9 cellular contexts compared by ENCODE assay signal in genomic region chr11:65448418-65449196, GRCh38. TPM values are rescaled to one million over a fixed set of nuclear protein-coding genes. Genes with fewer than 3 reads are reported as not detected.
DNase-seq lines count a peak whose midpoint lies in the region; ATAC-seq and TF ChIP-seq lines count a peak whose summit lies in the region.
"Had no signal": no experiment of that assay in that cellular context is flagged by ENCODE, and none has a peak within 500 bp of the region (broad histone marks: within the 10 kb centered on the region; RNA-seq: fewer than 3 reads in every experiment).

No MANE protein-coding gene starts in this region.

- no peaks in the 10 kb centered on the region for H3K27me3 ChIP-seq in suprapubic skin

- TF ChIP-seq EP300 in suprapubic skin (IDR thresholded peaks at IDR 0.05) = no peak

- peaks cover 19% of the 10 kb centered on the region for H3K36me3 ChIP-seq in suprapubic skin

- peak overlapping the region; percentile 59 for H3K27ac ChIP-seq in suprapubic skin
- H3K27ac ChIP-seq: 22Rv1 had no signal

- DNase-seq in NCI-H146 (lab: John Stamatoyannopoulos, UW) (peak; percentile 20), NCI-H146 treated with DMSO at 0.1 percent for 48 hours (lab: John Stamatoyannopoulos, UW; ENCODE audit: unreplicated experiment) (no peak), astrocyte of the hippocampus (ENCODE audit: low read depth, low spot score) (peak; percentile 57), iris pigment epithelial cell (ENCODE audit: low read depth) (peak; percentile 71), suprapubic skin (ENCODE audit: low spot score in 2 of 2) (peak; percentile 76 to 80)
- no peak for DNase-seq in stimulated activated CD4-positive, alpha-beta T cell treated with anti-CD3 and anti-CD28 coated beads, Interleukin-4, amount 100 ng/mL, for 4 hours
- DNase-seq in stimulated activated naive CD4-positive, alpha-beta T cell (lab: John Stamatoyannopoulos, UW) = no peak

- no peak for TF ChIP-seq CTCF in suprapubic skin (IDR thresholded peaks at IDR 0.05)

- no peak for ATAC-seq in GM21526 (IDR thresholded peaks at IDR 0.05; ENCODE audit: low FRiP score, unreplicated experiment)

- no peaks in the 10 kb centered on the region for H3K9me3 ChIP-seq in suprapubic skin

- peaks cover 37% of the 10 kb centered on the region for H3K4me1 ChIP-seq in suprapubic skin

- 66% methylated on average over 3 of the region's 5 CpGs for WGBS in suprapubic skin

- no peak overlapping the region for H3K4me3 ChIP-seq in suprapubic skin

- no peak for TF ChIP-seq POLR2A in suprapubic skin (IDR thresholded peaks at IDR 0.05)

RNA-seq across cellular contexts. Expression of gene NEAT1, which starts 26.0 kb away (rescaled TPM):
- total RNA-seq in suprapubic skin = 1,000 to 10,000 TPM in 1 of 4 donors, 100 to 1,000 TPM in 3; 336 to 2,041 (median 481) TPM

RNA-seq across cellular contexts. Expression of gene MALAT1, which starts 50.2 kb away (rescaled TPM):
- over 10,000 TPM; 10,207 to 42,728 (median 11,538) TPM for total RNA-seq in suprapubic skin

Comparison
In these comparisons a context has a peak if more than half of its experiments do, and no peak if none do; other contexts are left out.
1. DNase-seq: peak in NCI-H146 (single experiment), astrocyte of the hippocampus (single experiment), iris pigment epithelial cell (single experiment) and suprapubic skin (2 of 2); none in NCI-H146 treated with DMSO at 0.1 percent for 48 hours (single experiment), stimulated activated CD4-positive, alpha-beta T cell treated with anti-CD3 and anti-CD28 coated beads, Interleukin-4, amount 100 ng/mL, for 4 hours (0 of 2) and stimulated activated naive CD4-positive, alpha-beta T cell (0 of 6).